22 cellular contexts compared by ENCODE assay signal in the genomic region with DNA sequence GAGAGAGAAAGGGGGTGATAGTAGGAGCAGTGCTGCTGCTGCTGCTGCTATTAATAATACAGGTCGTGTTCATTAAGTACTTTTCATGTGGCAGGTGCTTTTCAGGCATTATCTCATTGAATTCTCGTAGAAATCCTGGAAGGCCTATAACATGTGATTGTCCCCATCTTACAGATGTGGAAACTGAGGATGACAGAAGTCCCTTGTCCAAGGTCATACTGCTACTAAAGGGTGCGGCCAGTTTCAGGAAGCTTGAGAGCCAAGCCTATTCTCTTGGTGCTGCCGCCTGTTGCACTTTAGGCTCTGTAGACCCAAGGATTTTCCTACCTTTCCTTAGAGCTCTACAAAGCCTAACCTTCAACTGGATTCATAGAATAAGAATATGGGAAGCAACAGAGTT.
DNase-seq lines count a peak whose midpoint lies in the region; TF ChIP-seq lines count a peak whose summit lies in the region.
"Had no signal": no experiment of that assay in that cellular context is flagged by ENCODE, and none has a peak within 500 bp of the region (broad histone marks: within the 10 kb centered on the region; RNA-seq: fewer than 3 reads in every experiment).

No MANE protein-coding gene starts in this region.

- H3F3A ChIP-seq in PC-9 (ENCODE audit: insufficient read depth, low read depth): no peaks in the 10 kb centered on the region

- H4K20me1 ChIP-seq in PC-9 (ENCODE audit: insufficient read depth): no peaks in the 10 kb centered on the region
- H4K20me1 ChIP-seq: BLaER1 had no signal

- TF ChIP-seq CTCF in PC-9 (conservative IDR thresholded peaks at IDR 0.05): no peak
- TF ChIP-seq CTCF in coronary artery (IDR thresholded peaks at IDR 0.05): no peak

- H3K27me3 ChIP-seq in PC-9 (ENCODE audit: insufficient read depth, low read depth): no peaks in the 10 kb centered on the region
- no peaks in the 10 kb centered on the region for H3K27me3 ChIP-seq in SJCRH30
- H3K27me3 ChIP-seq: BE2C, BLaER1 had no signal

- no peak overlapping the region; the same call in 1 of the 2 replicates for H3K4me2 ChIP-seq in PC-9
- H3K4me2 ChIP-seq: BLaER1 had no signal

- no peaks in the 10 kb centered on the region for H3K9me2 ChIP-seq in PC-9 (ENCODE audit: insufficient read depth)

- no TSS peak for BruUV-seq in PC-9 (replicated peaks; lab: Mats Ljungman, UMichigan)

- POLR2A ChIA-PET in PC-9 (lab: Charles Lee; ENCODE audit: unreplicated experiment): no interaction called here

- intact Hi-C loops in PC-9 (cut with micrococcal nuclease; ENCODE audit: unreplicated experiment): no loop called here

- DNase-seq in PC-9: no peak
- no peak for DNase-seq in SJCRH30
- DNase-seq in coronary artery (ENCODE audit: low spot score): peak; percentile 12
- no peak for DNase-seq in cerebellar nuclear complex (lab: John Stamatoyannopoulos, UW)
- DNase-seq in inferior parietal cortex (ENCODE audit: extremely low spot score): no peak
- DNase-seq: 8988T; ACHN; BE2C; C1 segment of cervical spinal cord; CD4-positive, alpha-beta memory T cell; CD4-positive, CD25-positive, alpha-beta regulatory T cell; CD8-positive, alpha-beta memory T cell; COR-L47; DMS 273 treated with DMSO at 0.1 percent for 48 hours; DMS153; DMS53; DMS79; DND-41; EL; GDM1 had no signal

- H3K4me1 ChIP-seq in PC-9 (replicated peaks; ENCODE audit: insufficient read depth): peaks cover 13% of the 10 kb centered on the region
- peaks cover 23% of the 10 kb centered on the region for H3K4me1 ChIP-seq in SJCRH30
- H3K4me1 ChIP-seq: BE2C had no signal

- H2AFZ ChIP-seq in PC-9: no peak overlapping the region

- H3K27ac ChIP-seq in PC-9: 0 out of 2 replicates have a peak overlapping the region, but pooled peaks have one; percentile 30
- H3K27ac ChIP-seq in SJCRH30: peak overlapping the region; percentile 36
- H3K27ac ChIP-seq in coronary artery: no peak overlapping the region
- H3K27ac ChIP-seq: BLaER1 had no signal

- H3K4me3 ChIP-seq in PC-9 (no peak overlapping the region), SJCRH30 (no peak overlapping the region), coronary artery (no peak overlapping the region)
- H3K4me3 ChIP-seq: BLaER1, GM12878 had no signal

- H3K36me3 ChIP-seq in PC-9 (ENCODE audit: low read depth) (no peaks in the 10 kb centered on the region), SJCRH30 (peaks cover 14% of the 10 kb centered on the region)
- H3K36me3 ChIP-seq: BE2C, BLaER1 had no signal

- H3K9me3 ChIP-seq in PC-9 (ENCODE audit: insufficient read depth, low read depth): no peaks in the 10 kb centered on the region
- no peaks in the 10 kb centered on the region; the same call in 1 of the 2 replicates for H3K9me3 ChIP-seq in SJCRH30 (replicated peaks)
- H3K9me3 ChIP-seq: BE2C, BLaER1 had no signal

- no peaks in the 10 kb centered on the region for H3K79me2 ChIP-seq in PC-9 (ENCODE audit: low read depth)

- CTCF ChIA-PET in PC-9 (lab: Charles Lee): no interaction called here

Comparison
In these comparisons a context has a peak if more than half of its experiments do, and no peak if none do; other contexts are left out.
1. H3K27ac ChIP-seq: peak in PC-9 (single experiment) and SJCRH30 (single experiment); none in coronary artery (0 of 2).